1 cellular context compared by ENCODE assay signal in genomic region chr15:81295466-81296145, GRCh38.
A peak's percentile ranks its signal among the peaks of the same experiment; 100 is the strongest.
TF ChIP-seq lines count a peak whose summit lies in the region.

No MANE protein-coding gene starts in this region.

TF ChIP-seq in GM12878, 131 proteins besides CTCF, POLR2A, EP300 and RAD21:
- no peak for TF ChIP-seq JUND (IDR thresholded peaks at IDR 0.05; ENCODE audit: low read depth, low read length)
- TF ChIP-seq ZNF687 (IDR thresholded peaks at IDR 0.05): peak; percentile 21; the same call in 1 of the 2 replicates
- TF ChIP-seq SIX5 (IDR thresholded peaks at IDR 0.05; ENCODE audit: low read depth, low read length, severe bottlenecking): no peak
- no peak for TF ChIP-seq TARDBP (IDR thresholded peaks at IDR 0.05; ENCODE audit: borderline replicate concordance)
- no peak for TF ChIP-seq SIN3A (IDR thresholded peaks at IDR 0.05; ENCODE audit: low read depth, low read length)
- TF ChIP-seq ZBTB33 (IDR thresholded peaks at IDR 0.05): no peak
